Comparison of ENCODE assay signal across 8 cellular contexts in the genomic region with DNA sequence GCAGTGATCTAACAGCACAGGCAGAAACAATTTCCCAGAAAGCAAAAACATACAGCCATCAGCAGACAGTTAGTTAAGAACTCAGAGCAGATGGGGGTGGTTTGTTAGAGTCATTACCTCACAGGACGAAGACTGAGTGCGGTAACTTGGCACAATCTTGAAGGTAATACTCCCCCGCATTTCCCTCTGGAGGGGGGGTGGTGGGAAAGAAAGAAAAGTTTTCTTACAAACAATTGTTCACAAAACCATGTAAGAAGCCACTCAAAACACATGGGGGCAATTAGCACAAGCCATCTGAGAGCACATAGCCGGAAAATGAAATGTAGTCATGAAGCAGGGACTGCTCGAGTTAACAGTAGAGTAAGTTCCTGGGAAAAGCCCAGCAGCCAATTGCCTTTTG.
A peak's percentile ranks its signal among the peaks of the same experiment; 100 is the strongest.
DNase-seq lines count a peak whose midpoint lies in the region; ATAC-seq lines count a peak whose summit lies in the region.

No MANE protein-coding gene starts in this region.

- H4K8ac ChIP-seq in mesendoderm (ENCODE audit: low read depth, low read length): no peak overlapping the region

- no peaks in the 10 kb centered on the region for H3K27me3 ChIP-seq in mesendoderm (ENCODE audit: insufficient read depth, low read length, poor library complexity)

- H3K4me2 ChIP-seq in mesendoderm (ENCODE audit: low read length): no peak overlapping the region

- no peak for ATAC-seq in HG03196 (IDR thresholded peaks at IDR 0.05; ENCODE audit: unreplicated experiment)
- ATAC-seq in HG02571 (IDR thresholded peaks at IDR 0.05; ENCODE audit: unreplicated experiment): no peak

- no peak overlapping the region for H2BK15ac ChIP-seq in mesendoderm (replicated peaks; ENCODE audit: low read depth)

- POLR2A ChIA-PET in activated CD4-positive, alpha-beta T cell treated with anti-CD3 and anti-CD28 coated beads, Interleukin-2, amount 10 ng/mL, durations not matched to agents 7 days and 5 days (lab: Charles Lee): no interaction called here

- H2AK5ac ChIP-seq in mesendoderm (ENCODE audit: low read length): no peak overlapping the region

- no peak overlapping the region for H3K27ac ChIP-seq in mesendoderm (ENCODE audit: low read depth, low read length)

- H3K23ac ChIP-seq in mesendoderm (ENCODE audit: low read length): no peak overlapping the region

- no peaks in the 10 kb centered on the region for H3K36me3 ChIP-seq in mesendoderm (ENCODE audit: control insufficient read depth, insufficient read depth, low read length)

- peaks cover 3% of the 10 kb centered on the region for H3K36me3 Mint-ChIP-seq in activated CD4-positive, alpha-beta T cell treated with anti-CD3 and anti-CD28 coated beads, Interleukin-2, amount 10 ng/mL, durations not matched to agents 7 days and 5 days (ENCODE audit: low read depth)

- H3K9me3 Mint-ChIP-seq in activated CD4-positive, alpha-beta T cell treated with anti-CD3 and anti-CD28 coated beads, Interleukin-2, amount 10 ng/mL, durations not matched to agents 7 days and 5 days: no peaks in the 10 kb centered on the region

- DNase-seq in H4 (ENCODE audit: low spot score) (peak; percentile 69), glomerular visceral epithelial cell (ENCODE audit: extremely low spot score) (peak; percentile 46), cerebellar nuclear complex (lab: John Stamatoyannopoulos, UW) (no peak), mesendoderm (no peak)
- DNase-seq in activated CD4-positive, alpha-beta T cell treated with anti-CD3 and anti-CD28 coated beads, Interleukin-2, amount 10 ng/mL, durations not matched to agents 7 days and 5 days: no peak
- peak; percentile 3 to 17 for DNase-seq in stimulated activated CD4-positive, alpha-beta T cell treated with anti-CD3 and anti-CD28 coated beads, Interleukin-2, amount 100 ng/mL, for 24 hours

- no peak overlapping the region for H3K9ac ChIP-seq in mesendoderm (ENCODE audit: low read length)

- H3K4ac ChIP-seq in mesendoderm (ENCODE audit: low read depth, low read length): no peak overlapping the region

- no peak overlapping the region for H3K4me3 ChIP-seq in mesendoderm (ENCODE audit: low read length)

- no peaks in the 10 kb centered on the region for H3K4me1 ChIP-seq in mesendoderm (ENCODE audit: control insufficient read depth, low read depth, low read length)

- H3K27ac Mint-ChIP-seq in activated CD4-positive, alpha-beta T cell treated with anti-CD3 and anti-CD28 coated beads, Interleukin-2, amount 10 ng/mL, durations not matched to agents 7 days and 5 days: peak overlapping the region; percentile 89

- H3K56ac ChIP-seq in mesendoderm (ENCODE audit: low read length): no peak overlapping the region

- H3K79me2 ChIP-seq in mesendoderm (ENCODE audit: control insufficient read depth, insufficient read depth, low read length): no peaks in the 10 kb centered on the region

- H3K18ac ChIP-seq in mesendoderm (ENCODE audit: low read length): no peak overlapping the region

- WGBS in mesendoderm (ENCODE audit: extremely low coverage, insufficient coverage, low lambda C conversion rate): no CpG with 5 or more reads among the region's 5 CpGs

- H2BK5ac ChIP-seq in mesendoderm (ENCODE audit: low read length): no peak overlapping the region

- H3K4me3 Mint-ChIP-seq in activated CD4-positive, alpha-beta T cell treated with anti-CD3 and anti-CD28 coated beads, Interleukin-2, amount 10 ng/mL, durations not matched to agents 7 days and 5 days: no peak overlapping the region

- CTCF ChIA-PET in activated CD4-positive, alpha-beta T cell treated with anti-CD3 and anti-CD28 coated beads, Interleukin-2, amount 10 ng/mL, durations not matched to agents 7 days and 5 days (lab: Charles Lee): no interaction called here

- H2BK120ac ChIP-seq in mesendoderm (ENCODE audit: low read depth, low read length): no peak overlapping the region

- H3K79me1 ChIP-seq in mesendoderm (ENCODE audit: low read length): no peaks in the 10 kb centered on the region

- no peaks in the 10 kb centered on the region for H3K27me3 Mint-ChIP-seq in activated CD4-positive, alpha-beta T cell treated with anti-CD3 and anti-CD28 coated beads, Interleukin-2, amount 10 ng/mL, durations not matched to agents 7 days and 5 days

- no peak overlapping the region for H4K5ac ChIP-seq in mesendoderm (ENCODE audit: low read length)

- peaks cover 45% of the 10 kb centered on the region for H3K4me1 Mint-ChIP-seq in activated CD4-positive, alpha-beta T cell treated with anti-CD3 and anti-CD28 coated beads, Interleukin-2, amount 10 ng/mL, durations not matched to agents 7 days and 5 days

Comparison
In these comparisons a context has a peak if more than half of its experiments do, and no peak if none do; other contexts are left out.
1. DNase-seq: peak in H4 (single experiment), glomerular visceral epithelial cell (single experiment) and stimulated activated CD4-positive, alpha-beta T cell treated with anti-CD3 and anti-CD28 coated beads, Interleukin-2, amount 100 ng/mL, for 24 hours (2 of 2); none in activated CD4-positive, alpha-beta T cell treated with anti-CD3 and anti-CD28 coated beads, Interleukin-2, amount 10 ng/mL, durations not matched to agents 7 days and 5 days (single experiment), cerebellar nuclear complex (0 of 2) and mesendoderm (single experiment).